In the genomic region with DNA sequence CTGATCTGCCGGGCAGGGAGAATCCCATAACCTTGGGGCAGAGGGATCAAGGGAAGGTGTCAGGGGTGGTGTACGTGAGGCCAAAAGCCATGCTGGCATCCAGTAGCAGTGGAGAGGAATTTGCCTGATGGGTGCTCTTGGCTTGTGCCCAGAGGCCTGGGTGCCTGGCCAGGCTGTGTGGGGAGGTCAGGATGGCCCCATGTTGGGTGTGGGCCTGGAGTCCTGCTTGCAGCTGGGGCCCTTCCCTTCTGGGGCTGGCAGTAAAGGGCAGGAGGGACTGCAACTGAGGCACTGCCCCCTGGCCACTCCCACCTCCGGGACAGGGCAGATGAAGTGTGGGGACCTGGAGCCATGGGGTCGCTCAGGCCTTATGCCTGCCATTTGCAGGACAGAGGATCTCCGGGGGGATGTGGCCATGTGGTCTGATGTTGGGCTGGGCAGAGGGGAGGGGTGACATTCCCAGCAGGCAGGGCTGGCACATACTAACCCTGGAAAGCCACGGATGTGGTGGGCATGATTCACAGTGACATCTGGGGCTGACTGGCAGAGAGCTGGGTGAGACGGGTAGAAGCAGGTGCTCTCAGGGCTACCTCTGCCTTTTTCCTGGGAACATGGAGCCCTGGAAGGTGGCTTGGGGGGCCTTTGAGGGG, we compare ENCODE assay signal across 9 cellular contexts. TPM values are rescaled to one million over a fixed set of nuclear protein-coding genes. Genes with fewer than 3 reads are reported as not detected.
DNase-seq lines count a peak whose midpoint lies in the region; ATAC-seq and TF ChIP-seq lines count a peak whose summit lies in the region.
"Had no signal": no experiment of that assay in that cellular context is flagged by ENCODE, and none has a peak within 500 bp of the region (broad histone marks: within the 10 kb centered on the region; RNA-seq: fewer than 3 reads in every experiment).

No MANE protein-coding gene starts in this region.

- peak overlapping the region; percentile 94 for H3K27ac Mint-ChIP-seq in activated CD4-positive, alpha-beta T cell treated with anti-CD3 and anti-CD28 coated beads, Interleukin-2, amount 10 ng/mL, durations not matched to agents 24 days and 14 days

- no peak overlapping the region for H3K18ac ChIP-seq in IMR-90 (ENCODE audit: low read depth, low read length)

- TF ChIP-seq CTCF in IMR-90 (conservative IDR thresholded peaks at IDR 0.05; ENCODE audit: low read depth, low read length) (no peak), hepatocyte (IDR thresholded peaks at IDR 0.05; ENCODE audit: poor library complexity) (no peak)

- POLR2A ChIA-PET in IMR-90 (lab: Charles Lee; ENCODE audit: unreplicated experiment) = no interaction called here

- H3K9ac ChIP-seq in IMR-90 (ENCODE audit: low read depth, low read length) = no peak overlapping the region

- H2BK5ac ChIP-seq in IMR-90 (ENCODE audit: low read depth, low read length, poor library complexity, severe bottlenecking) = no peak overlapping the region

- H3K79me1 ChIP-seq in IMR-90 (ENCODE audit: low read depth in 1 of 2, low read length in 2 of 2) = peaks cover 0 to 28% of the 10 kb centered on the region in 2 experiments; a peak in 3 of 4 replicates

- 67% methylated on average over 3 of the region's 7 CpGs; no CpG with 5 or more reads in 1 of the 2 experiments for WGBS in IMR-90 (ENCODE audit: extremely low coverage in 2 of 2, insufficient read length in 1 of 2), 2 experiments
- WGBS in hepatocyte (ENCODE audit: low lambda C conversion rate, missing lambda C conversion rate) = 90% methylated on average over 7 of the region's 7 CpGs

- H2BK15ac ChIP-seq in IMR-90 (ENCODE audit: low read depth, low read length) = no peak overlapping the region

- no peak overlapping the region for H2BK20ac ChIP-seq in IMR-90 (ENCODE audit: low read depth, low read length)

- H4K20me1 ChIP-seq in IMR-90 (ENCODE audit: insufficient read depth, low read length) = no peaks in the 10 kb centered on the region
- no peaks in the 10 kb centered on the region for H4K20me1 ChIP-seq in hepatocyte (ENCODE audit: insufficient read depth, poor library complexity, severe bottlenecking)

- no peak overlapping the region for H3K4ac ChIP-seq in IMR-90 (ENCODE audit: low read depth, low read length)

- no peak overlapping the region for H4K8ac ChIP-seq in IMR-90 (ENCODE audit: low read depth in 2 of 2, low read length in 2 of 2)

- H3K36me3 Mint-ChIP-seq in activated CD4-positive, alpha-beta T cell treated with anti-CD3 and anti-CD28 coated beads, Interleukin-2, amount 10 ng/mL, durations not matched to agents 24 days and 14 days (ENCODE audit: low read depth) = peaks cover 45% of the 10 kb centered on the region

- BruUV-seq in IMR-90 (replicated peaks; lab: Mats Ljungman, UMichigan) = no TSS peak

- no peak overlapping the region for H3K56ac ChIP-seq in IMR-90 (ENCODE audit: extremely low read depth, insufficient read depth, low read length)

- no peaks in the 10 kb centered on the region for H3K9me3 ChIP-seq in IMR-90 (ENCODE audit: control insufficient read depth, insufficient read depth, low read length)
- no peaks in the 10 kb centered on the region for H3K9me3 ChIP-seq in hepatocyte (ENCODE audit: low read depth)

- H2AK5ac ChIP-seq in IMR-90 (ENCODE audit: low read depth, low read length) = peak overlapping the region; percentile 56

- H2AFZ ChIP-seq in IMR-90 (replicated peaks; ENCODE audit: low read length, poor library complexity) (peak overlapping the region; percentile 17), hepatocyte (no peak overlapping the region)

- peak overlapping the region; percentile 99 for H3K4me3 Mint-ChIP-seq in activated CD4-positive, alpha-beta T cell treated with anti-CD3 and anti-CD28 coated beads, Interleukin-2, amount 10 ng/mL, durations not matched to agents 24 days and 14 days

- H3K27me3 ChIP-seq in IMR-90 (ENCODE audit: control insufficient read depth, insufficient read depth, low read length) (peaks cover 13% of the 10 kb centered on the region), hepatocyte (peaks cover 33% of the 10 kb centered on the region)

- no peak overlapping the region for H2BK120ac ChIP-seq in IMR-90 (ENCODE audit: low read depth, low read length)

- intact Hi-C loops in IMR-90 (cut with micrococcal nuclease) = no loop called here
- intact Hi-C loops in activated CD4-positive, alpha-beta T cell treated with anti-CD3 and anti-CD28 coated beads, Interleukin-2, amount 10 ng/mL, durations not matched to agents 24 days and 14 days (cut with micrococcal nuclease) = loop anchor here (5.0 kb wide), 1 partner anchor 163 kb away; the partner anchor contains the start of gene NMT1

- no peak overlapping the region for H3K23ac ChIP-seq in IMR-90 (ENCODE audit: low read depth, low read length)

- H3K14ac ChIP-seq in IMR-90 (replicated peaks; ENCODE audit: low read depth, low read length) = no peak overlapping the region

- no peak overlapping the region for H3K27ac ChIP-seq in IMR-90 (ENCODE audit: insufficient read depth, low read length)
- H3K27ac ChIP-seq in hepatocyte = no peak overlapping the region

- H3K4me1 ChIP-seq in IMR-90 (ENCODE audit: control insufficient read depth, insufficient read depth, low read length) = peaks cover 35% of the 10 kb centered on the region
- peaks cover 16% of the 10 kb centered on the region for H3K4me1 ChIP-seq in hepatocyte (ENCODE audit: insufficient read depth)

- H3K27me3 Mint-ChIP-seq in activated CD4-positive, alpha-beta T cell treated with anti-CD3 and anti-CD28 coated beads, Interleukin-2, amount 10 ng/mL, durations not matched to agents 24 days and 14 days = no peaks in the 10 kb centered on the region

- H3K9me3 Mint-ChIP-seq in activated CD4-positive, alpha-beta T cell treated with anti-CD3 and anti-CD28 coated beads, Interleukin-2, amount 10 ng/mL, durations not matched to agents 24 days and 14 days = no peaks in the 10 kb centered on the region

- H3K4me2 ChIP-seq in IMR-90 (ENCODE audit: low read depth, low read length) = no peak overlapping the region
- H3K4me2 ChIP-seq in hepatocyte = no peak overlapping the region

- DNase-seq in IMR-90 (no peak), glomerular visceral epithelial cell (ENCODE audit: extremely low spot score) (peak; percentile 82), hepatocyte (ENCODE audit: low spot score) (no peak), NCI-H510A (lab: John Stamatoyannopoulos, UW) (no peak)
- DNase-seq in activated CD4-positive, alpha-beta T cell treated with anti-CD3 and anti-CD28 coated beads, Interleukin-2, amount 10 ng/mL, durations not matched to agents 24 days and 14 days = peak; percentile 77
- DNase-seq in stimulated activated naive CD4-positive, alpha-beta T cell treated with Interleukin-2 at 50 U/mL for 16 hours (lab: John Stamatoyannopoulos, UW) = peak; percentile 41

- dilution Hi-C loops in IMR-90 (cut with HindIII; ENCODE audit: low sequenced_read_pairs, unreplicated experiment) = no loop called here

- H4K5ac ChIP-seq in IMR-90 (ENCODE audit: low read depth, low read length) = no peak overlapping the region

- H3K36me3 ChIP-seq in IMR-90 (ENCODE audit: control insufficient read depth, insufficient read depth, low read length) (no peaks in the 10 kb centered on the region), hepatocyte (replicated peaks; ENCODE audit: insufficient read depth, low read depth) (no peaks in the 10 kb centered on the region)

- ATAC-seq in IMR-90 (ENCODE audit: low read depth) = no peak
- no peak for ATAC-seq in HG03175 (IDR thresholded peaks at IDR 0.05; ENCODE audit: unreplicated experiment)
- ATAC-seq in GM18873 (IDR thresholded peaks at IDR 0.05; ENCODE audit: low FRiP score, unreplicated experiment) = no peak

- H3K79me2 ChIP-seq in hepatocyte = no peaks in the 10 kb centered on the region

- in situ Hi-C loops in IMR-90 (cut with MboI; ENCODE audit: low sequenced_read_pairs) = no loop called here

- H3K4me3 ChIP-seq in IMR-90 (ENCODE audit: insufficient read depth, low read depth, low read length) = no peak overlapping the region
- H3K4me3 ChIP-seq in hepatocyte = no peak overlapping the region

- CTCF ChIA-PET in IMR-90 (lab: Yijun Ruan, JAX) = no interaction called here

- no peak for TF ChIP-seq RAD21 in IMR-90 (IDR thresholded peaks at IDR 0.05; ENCODE audit: low read length)

- peak overlapping the region; percentile 71 for H2AK9ac ChIP-seq in IMR-90 (replicated peaks; ENCODE audit: low read depth, low read length, poor library complexity)

- H3K4me1 Mint-ChIP-seq in activated CD4-positive, alpha-beta T cell treated with anti-CD3 and anti-CD28 coated beads, Interleukin-2, amount 10 ng/mL, durations not matched to agents 24 days and 14 days = peaks cover 60% of the 10 kb centered on the region

- H3K9me1 ChIP-seq in IMR-90 (ENCODE audit: insufficient read depth, low read length) = peaks cover 17% of the 10 kb centered on the region

- TF ChIP-seq POLR2A in IMR-90 (IDR thresholded peaks at IDR 0.05; ENCODE audit: low read depth, low read length) = no peak

- no peaks in the 10 kb centered on the region for H3K9me2 ChIP-seq in hepatocyte (replicated peaks; ENCODE audit: insufficient read depth)

- H4K91ac ChIP-seq in IMR-90 (ENCODE audit: insufficient read depth, low read depth, low read length) = 0 out of 2 replicates have a peak overlapping the region, but pooled peaks have one; percentile 12

TF ChIP-seq in IMR-90, 13 proteins besides CTCF, POLR2A, EP300 and RAD21 (continues in another document):
- TF ChIP-seq BHLHE40 (IDR thresholded peaks at IDR 0.05; ENCODE audit: low read depth, low read length) (no peak), MAZ (IDR thresholded peaks at IDR 0.05; ENCODE audit: borderline replicate concordance, low read depth, low read length) (no peak)
- TF ChIP-seq, protein P1, sequence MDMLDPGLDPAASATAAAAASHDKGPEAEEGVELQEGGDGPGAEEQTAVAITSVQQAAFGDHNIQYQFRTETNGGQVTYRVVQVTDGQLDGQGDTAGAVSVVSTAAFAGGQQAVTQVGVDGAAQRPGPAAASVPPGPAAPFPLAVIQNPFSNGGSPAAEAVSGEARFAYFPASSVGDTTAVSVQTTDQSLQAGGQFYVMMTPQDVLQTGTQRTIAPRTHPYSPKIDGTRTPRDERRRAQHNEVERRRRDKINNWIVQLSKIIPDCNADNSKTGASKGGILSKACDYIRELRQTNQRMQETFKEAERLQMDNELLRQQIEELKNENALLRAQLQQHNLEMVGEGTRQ (IDR thresholded peaks at IDR 0.05; ENCODE audit: low read depth, low read length) = no peak

RNA-seq across cellular contexts. Expression of gene FMNL1, which starts 3.5 kb away (rescaled TPM):
- total RNA-seq in IMR-90 (2012; rRNA removed) = 0.36 and 0.56 TPM in 2 replicates
- 1.4 and 2.3 TPM in 2 replicates for polyA plus RNA-seq in IMR-90 (2012; rRNA removed)
- polyA plus RNA-seq in IMR-90 (2012; cell fraction: cytosol; rRNA removed) = 4.2 and 5.3 TPM in 2 replicates
- polyA plus RNA-seq in IMR-90 (2012; cell fraction: nucleus; rRNA removed; ENCODE audit: low replicate concordance) = 10.8 and 12.1 TPM in 2 replicates
- 325 and 329 TPM in 2 replicates for total RNA-seq in activated CD4-positive, alpha-beta T cell treated with anti-CD3 and anti-CD28 coated beads, Interleukin-2, amount 10 ng/mL, durations not matched to agents 24 days and 14 days
- 0.30 and 1.4 TPM in 2 replicates for total RNA-seq in hepatocyte
- polyA plus RNA-seq in hepatocyte = 1.2 and 2.9 TPM in 2 replicates

RNA-seq across cellular contexts. Expression of gene SPATA32, which starts 36.7 kb away (rescaled TPM):
- under 0.01 and 0.18 TPM in 2 replicates for total RNA-seq in IMR-90 (2012; rRNA removed)
- not detected in 2 replicates for polyA plus RNA-seq in IMR-90 (2012; rRNA removed)
- not detected in 2 replicates for polyA plus RNA-seq in IMR-90 (2012; cell fraction: cytosol; rRNA removed)
- polyA plus RNA-seq in IMR-90 (2012; cell fraction: nucleus; rRNA removed; ENCODE audit: low replicate concordance) = 0.09 TPM in 1 of 2 replicates, not detected in the other
- 0.28 and 0.40 TPM in 2 replicates for total RNA-seq in activated CD4-positive, alpha-beta T cell treated with anti-CD3 and anti-CD28 coated beads, Interleukin-2, amount 10 ng/mL, durations not matched to agents 24 days and 14 days
- total RNA-seq in hepatocyte = not detected in 2 replicates
- 0.19 and 0.31 TPM in 2 replicates for polyA plus RNA-seq in hepatocyte
- total RNA-seq: lower leg skin had no signal

Comparison
In these comparisons a context has a peak if more than half of its experiments do, and no peak if none do; other contexts are left out.
1. DNase-seq: peak in activated CD4-positive, alpha-beta T cell treated with anti-CD3 and anti-CD28 coated beads, Interleukin-2, amount 10 ng/mL, durations not matched to agents 24 days and 14 days (single experiment), glomerular visceral epithelial cell (single experiment) and stimulated activated naive CD4-positive, alpha-beta T cell treated with Interleukin-2 at 50 U/mL for 16 hours (single experiment); none in IMR-90 (single experiment), hepatocyte (single experiment) and NCI-H510A (single experiment).
2. RNA of gene FMNL1, which starts 3.5 kb away (total RNA-seq): 325 to 329 TPM in activated CD4-positive, alpha-beta T cell treated with anti-CD3 and anti-CD28 coated beads, Interleukin-2, amount 10 ng/mL, durations not matched to agents 24 days and 14 days; 0.36 to 0.56 TPM in IMR-90 and 0.30 to 1.4 TPM in hepatocyte; every median in the first group is over 100 times any median in the second.